In the genomic region with DNA sequence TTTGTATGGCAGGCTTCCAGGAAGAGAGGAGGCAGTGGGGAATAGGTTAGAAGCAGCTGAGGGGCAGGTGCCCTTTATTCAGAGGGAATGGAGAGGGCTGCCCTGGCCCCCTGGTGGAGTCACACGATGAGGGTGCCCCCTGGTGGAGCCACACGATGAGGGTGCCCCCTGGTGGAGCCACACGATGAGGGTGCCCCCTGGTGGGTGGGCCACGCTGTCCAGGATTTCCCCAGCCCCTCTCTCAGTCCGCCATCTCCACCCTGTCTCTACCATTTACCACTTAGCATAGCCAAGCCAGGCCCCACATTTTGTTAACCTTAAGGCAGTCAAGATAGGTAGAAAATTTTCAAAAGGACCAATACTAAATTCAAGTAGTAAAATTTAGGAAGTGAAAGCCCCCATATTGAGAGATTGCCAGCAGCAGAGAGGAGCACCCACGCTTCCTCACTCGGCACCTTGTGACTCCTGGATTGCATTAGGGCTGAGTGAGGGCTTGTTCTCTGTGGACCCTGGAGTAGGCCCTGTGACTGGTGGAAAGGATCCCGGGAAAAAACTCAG, we compare ENCODE assay signal across 8 cellular contexts. TPM values are rescaled to one million over a fixed set of nuclear protein-coding genes. Genes with fewer than 3 reads are reported as not detected.
DNase-seq lines count a peak whose midpoint lies in the region; ATAC-seq and TF ChIP-seq lines count a peak whose summit lies in the region.

No MANE protein-coding gene starts in this region.

- H2AFZ ChIP-seq in neural progenitor cell (replicated peaks): no peak overlapping the region

- H3K4me1 Mint-ChIP-seq in neural progenitor cell: peaks cover 6% of the 10 kb centered on the region

- H3K36me3 ChIP-seq in BJ (ENCODE audit: control insufficient read depth, insufficient read depth, low read length) (no peaks in the 10 kb centered on the region), neural progenitor cell (peaks cover 3% of the 10 kb centered on the region)

- H4K20me1 ChIP-seq in neural progenitor cell (ENCODE audit: low read depth): no peaks in the 10 kb centered on the region

- no peak overlapping the region for H3K9ac ChIP-seq in neural progenitor cell

- TF ChIP-seq CTCF in BJ (IDR thresholded peaks at IDR 0.05; ENCODE audit: insufficient read depth, low read depth, low read length) (peak; percentile 56), neural progenitor cell (IDR thresholded peaks at IDR 0.05) (peak; percentile 46)

- no peak overlapping the region for H3K4me3 ChIP-seq in BJ (ENCODE audit: low read depth, low read length)
- H3K4me3 ChIP-seq in neural progenitor cell: no peak overlapping the region

- H3F3A ChIP-seq in neural progenitor cell (ENCODE audit: low read depth): no peaks in the 10 kb centered on the region

- H3K27me3 Mint-ChIP-seq in neural progenitor cell (ENCODE audit: insufficient read depth, low read depth): peaks cover 5% of the 10 kb centered on the region

- POLR2A ChIA-PET in BJ (lab: Charles Lee): no interaction called here

- CTCF ChIA-PET in BJ (lab: Yijun Ruan, JAX): interaction anchor here (0.9 to 1.0 kb wide), 2 partner anchors 19 to 80 kb away, joined by 3 read pairs; a partner anchor contains a TSS

- H3K9me3 Mint-ChIP-seq in neural progenitor cell: peaks cover 12% of the 10 kb centered on the region

- ATAC-seq in GM19043 (IDR thresholded peaks at IDR 0.05; ENCODE audit: low read depth, unreplicated experiment) (peak; percentile 51), GM18519 (IDR thresholded peaks at IDR 0.05; ENCODE audit: low FRiP score, unreplicated experiment) (no peak)

- H3K4me1 ChIP-seq in neural progenitor cell: no peaks in the 10 kb centered on the region

- H3K4me2 ChIP-seq in neural progenitor cell: no peak overlapping the region

- H3K79me2 ChIP-seq in neural progenitor cell (ENCODE audit: low read depth): no peaks in the 10 kb centered on the region

- no peaks in the 10 kb centered on the region; the same call in 1 of the 2 replicates for H3K27me3 ChIP-seq in BJ (ENCODE audit: control insufficient read depth, insufficient read depth, low read length)
- H3K27me3 ChIP-seq in neural progenitor cell: no peaks in the 10 kb centered on the region

- no peak overlapping the region for H3K27ac Mint-ChIP-seq in neural progenitor cell

- peaks cover 2% of the 10 kb centered on the region for H3K36me3 Mint-ChIP-seq in neural progenitor cell

- DNase-seq in BJ (ENCODE audit: low read depth) (no peak), HPDE6-E6E7 (ENCODE audit: extremely low spot score) (peak; percentile 47), UCSD-AML1 (lab: John Stamatoyannopoulos, UW; ENCODE audit: unreplicated experiment) (peak; percentile 53), neural progenitor cell (ENCODE audit: low spot score) (peak; percentile 33), SW 1271 (lab: John Stamatoyannopoulos, UW) (no peak)
- peak; percentile 25 for DNase-seq in effector CD8-positive, alpha-beta T cell (lab: John Stamatoyannopoulos, UW)

- H3K27ac ChIP-seq in neural progenitor cell: no peak overlapping the region

- H3K9me3 ChIP-seq in neural progenitor cell (ENCODE audit: low read depth): peaks cover 8% of the 10 kb centered on the region

- no peak overlapping the region for H3K4me3 Mint-ChIP-seq in neural progenitor cell

RNA-seq across cellular contexts. Expression of a gene that starts 10.4 kb away (rescaled TPM):
- polyA plus RNA-seq in BJ (2011; rRNA removed): 0.17 and 0.23 TPM in 2 replicates
- polyA minus RNA-seq in BJ (2011; rRNA and poly(A)+ RNA removed): 0.10 TPM in 1 of 2 replicates, not detected in the other
- 0.34 TPM in 1 of 2 replicates, not detected in the other for total RNA-seq in neural progenitor cell (ENCODE audit: low replicate concordance)

RNA-seq across cellular contexts. Expression of a gene that starts 41.2 kb away (rescaled TPM):
- 4.2 and 7.6 TPM in 2 replicates for polyA plus RNA-seq in BJ (2011; rRNA removed)
- 2.8 and 6.2 TPM in 2 replicates for polyA minus RNA-seq in BJ (2011; rRNA and poly(A)+ RNA removed)
- total RNA-seq in neural progenitor cell (ENCODE audit: low replicate concordance): 27.1 and 31.2 TPM in 2 replicates

RNA-seq across cellular contexts. Expression of a gene that starts 41.4 kb away (rescaled TPM):
- 0.40 and 0.65 TPM in 2 replicates for polyA plus RNA-seq in BJ (2011; rRNA removed)
- 0.28 TPM in 1 of 2 replicates, not detected in the other for polyA minus RNA-seq in BJ (2011; rRNA and poly(A)+ RNA removed)
- 0.21 and 0.43 TPM in 2 replicates for total RNA-seq in neural progenitor cell (ENCODE audit: low replicate concordance)

Comparison
In these comparisons a context has a peak if more than half of its experiments do, and no peak if none do; other contexts are left out.
1. DNase-seq: peak in HPDE6-E6E7 (single experiment), UCSD-AML1 (single experiment), effector CD8-positive, alpha-beta T cell (single experiment) and neural progenitor cell (single experiment); none in BJ (single experiment) and SW 1271 (0 of 2).